9 cellular contexts compared by ENCODE assay signal in the genomic region with DNA sequence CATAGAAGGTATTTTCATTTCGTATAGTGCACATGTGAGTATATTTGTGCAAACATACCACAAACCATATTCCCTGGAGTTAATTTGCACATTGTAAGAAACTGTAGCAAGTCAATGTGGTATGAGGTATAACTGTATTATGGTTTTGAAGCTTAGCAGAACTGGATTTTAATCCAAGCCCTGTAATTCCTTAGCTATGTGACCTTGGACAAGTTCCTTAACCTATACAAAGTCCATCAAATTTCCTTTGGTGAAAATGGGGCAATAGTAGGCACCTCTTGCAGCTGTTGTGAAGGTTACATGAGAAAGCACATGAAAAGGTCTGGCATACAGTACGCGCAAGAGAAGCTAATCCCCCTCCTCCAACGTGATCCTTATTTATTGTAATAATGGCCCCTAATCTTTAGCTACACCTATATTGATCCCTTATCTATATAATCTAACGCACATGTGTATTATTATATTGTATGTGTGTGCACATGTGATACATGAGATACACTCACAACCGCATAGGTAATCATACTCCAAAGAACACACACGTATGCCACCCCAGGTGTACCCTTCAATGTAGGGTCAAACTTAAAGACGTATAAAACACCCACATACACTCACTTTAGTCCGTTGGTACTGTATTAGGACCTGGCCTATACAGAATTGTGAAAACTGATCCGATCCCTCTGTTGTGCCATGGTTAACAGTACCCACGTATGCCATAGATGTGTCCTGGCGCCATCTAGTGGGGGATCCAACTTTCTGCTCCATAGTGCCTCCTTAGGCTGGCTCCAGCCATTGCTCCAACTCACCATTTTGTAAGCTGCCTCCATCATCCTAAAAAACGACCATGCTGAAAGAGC.
DNase-seq lines count a peak whose midpoint lies in the region; ATAC-seq and TF ChIP-seq lines count a peak whose summit lies in the region.
"Had no signal": no experiment of that assay in that cellular context is flagged by ENCODE, and none has a peak within 500 bp of the region (broad histone marks: within the 10 kb centered on the region; RNA-seq: fewer than 3 reads in every experiment).

No MANE protein-coding gene starts in this region.

- H3K27ac ChIP-seq in 22Rv1 (no peak overlapping the region), ascending aorta (no peak overlapping the region), smooth muscle cell (ENCODE audit: low read depth) (no peak overlapping the region)
- H3K27ac ChIP-seq: BLaER1 treated with 17β-estradiol and CSF1 and Interleukin-3, amounts not matched to agents 10 nM and 100 nM had no signal

- H3K27me3 ChIP-seq in ascending aorta (no peaks in the 10 kb centered on the region), smooth muscle cell (ENCODE audit: low read depth) (no peaks in the 10 kb centered on the region)
- H3K27me3 ChIP-seq: BLaER1 treated with 17β-estradiol and CSF1 and Interleukin-3, amounts not matched to agents 10 nM and 100 nM had no signal

- no peaks in the 10 kb centered on the region for H3K36me3 ChIP-seq in ascending aorta
- no peaks in the 10 kb centered on the region for H3K36me3 ChIP-seq in smooth muscle cell (ENCODE audit: low read depth)
- H3K36me3 ChIP-seq: BLaER1 treated with 17β-estradiol and CSF1 and Interleukin-3, amounts not matched to agents 10 nM and 100 nM had no signal

- DNase-seq in NCI-H1694 treated with DMSO at 0.1 percent for 48 hours (lab: John Stamatoyannopoulos, UW) (peak; percentile 56), T-helper 2 cell (peak; percentile 20 to 79 (median 42)), ascending aorta (ENCODE audit: low spot score in 2 of 2) (peak in 1 of 2 donors; percentile 86), hypothalamus (lab: John Stamatoyannopoulos, UW) (peak in 43 of 51 donors; percentile 1 to 73 (median 34)), smooth muscle cell (lab: John Stamatoyannopoulos, UW; ENCODE audit: unreplicated experiment) (peak; percentile 16)

- H4K20me1 ChIP-seq in smooth muscle cell (ENCODE audit: low read depth), result no peaks in the 10 kb centered on the region
- H4K20me1 ChIP-seq: BLaER1 treated with 17β-estradiol and CSF1 and Interleukin-3, amounts not matched to agents 10 nM and 100 nM had no signal

- H3K4me3 ChIP-seq in ascending aorta (no peak overlapping the region), smooth muscle cell (no peak overlapping the region)
- H3K4me3 ChIP-seq: BLaER1 treated with 17β-estradiol and CSF1 and Interleukin-3, amounts not matched to agents 10 nM and 100 nM had no signal

- ATAC-seq in GM18517 (IDR thresholded peaks at IDR 0.05; ENCODE audit: unreplicated experiment) (peak; percentile 99), HG02973 (IDR thresholded peaks at IDR 0.05; ENCODE audit: unreplicated experiment) (peak; percentile 100)

- H3K4me1 ChIP-seq in ascending aorta, result no peaks in the 10 kb centered on the region
- no peaks in the 10 kb centered on the region for H3K4me1 ChIP-seq in smooth muscle cell (ENCODE audit: low read depth)

- WGBS in smooth muscle cell (ENCODE audit: low lambda C conversion rate), result 57% methylated on average over 13 of the region's 13 CpGs

- peak; percentile 95 for TF ChIP-seq CTCF in 22Rv1 (IDR thresholded peaks at IDR 0.05)
- peak; percentile 69 to 81 (median 74) for TF ChIP-seq CTCF in ascending aorta (IDR thresholded peaks at IDR 0.05)
- TF ChIP-seq CTCF in smooth muscle cell (IDR thresholded peaks at IDR 0.05; ENCODE audit: borderline replicate concordance, insufficient read depth, poor library complexity, severe bottlenecking), result peak; percentile 94

- no peaks in the 10 kb centered on the region for H3F3A ChIP-seq in smooth muscle cell (ENCODE audit: low read depth)

- no peaks in the 10 kb centered on the region for H3K79me2 ChIP-seq in smooth muscle cell (ENCODE audit: low read depth)

- H3K9me3 ChIP-seq in ascending aorta (no peaks in the 10 kb centered on the region), smooth muscle cell (replicated peaks; ENCODE audit: low read depth) (no peaks in the 10 kb centered on the region)
- H3K9me3 ChIP-seq: BLaER1 treated with 17β-estradiol and CSF1 and Interleukin-3, amounts not matched to agents 10 nM and 100 nM had no signal

- intact Hi-C loops in ascending aorta (cut with DNase I), result loop anchor here (2.0 kb wide), 1 partner anchor 534 kb away; no protein-coding TSS in a partner anchor

- no peak overlapping the region for H3K9ac ChIP-seq in smooth muscle cell (ENCODE audit: low read depth)
- H3K9ac ChIP-seq: BLaER1 treated with 17β-estradiol and CSF1 and Interleukin-3, amounts not matched to agents 10 nM and 100 nM had no signal

- H3K4me2 ChIP-seq in smooth muscle cell, result no peak overlapping the region
- H3K4me2 ChIP-seq: BLaER1 treated with 17β-estradiol and CSF1 and Interleukin-3, amounts not matched to agents 10 nM and 100 nM had no signal

- no peak overlapping the region for H2AFZ ChIP-seq in smooth muscle cell (ENCODE audit: low read depth)
